Comparison of ENCODE assay signal across 17 cellular contexts in the genomic region with DNA sequence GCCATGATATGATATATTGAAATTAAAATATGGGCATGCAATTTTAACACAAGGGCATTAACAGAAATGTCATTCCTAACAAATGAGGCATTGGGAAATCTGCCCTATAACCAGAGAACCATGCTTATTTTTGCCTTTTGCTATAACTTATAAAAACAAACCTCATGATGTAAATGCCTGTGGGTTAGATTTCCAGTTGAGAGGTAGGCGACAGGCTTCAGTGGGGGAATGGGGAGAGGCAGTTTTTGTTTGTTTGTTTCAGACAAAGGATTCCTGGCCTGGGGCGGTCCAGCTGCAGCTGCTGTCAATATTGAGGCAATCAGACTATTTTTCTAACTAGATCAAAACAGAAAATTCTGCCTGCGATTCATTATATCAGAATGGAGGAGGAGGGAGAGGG.
DNase-seq lines count a peak whose midpoint lies in the region; ATAC-seq and TF ChIP-seq lines count a peak whose summit lies in the region.
"Had no signal": no experiment of that assay in that cellular context is flagged by ENCODE, and none has a peak within 500 bp of the region (broad histone marks: within the 10 kb centered on the region; RNA-seq: fewer than 3 reads in every experiment).

No MANE protein-coding gene starts in this region.

- 0 out of 2 replicates have a peak overlapping the region, but pooled peaks have one; percentile 28 for H3K4me2 ChIP-seq in SK-N-SH

- POLR2A ChIA-PET in SK-N-SH (lab: Yijun Ruan, JAX) = no interaction called here

- H3K27me3 ChIP-seq in SK-N-SH (ENCODE audit: insufficient read depth) = no peaks in the 10 kb centered on the region
- H3K27me3 ChIP-seq: esophagus muscularis mucosa, tibial artery had no signal

- H3K79me2 ChIP-seq in SK-N-SH (ENCODE audit: insufficient read depth) = no peaks in the 10 kb centered on the region
- H3K79me2 ChIP-seq: parathyroid adenoma had no signal

- H3K4me3 Mint-ChIP-seq in progenitor cell of endocrine pancreas (ENCODE audit: low read depth) = no peak overlapping the region

- H3K36me3 Mint-ChIP-seq in progenitor cell of endocrine pancreas (ENCODE audit: insufficient read depth) = no peaks in the 10 kb centered on the region
- H3K36me3 Mint-ChIP-seq in activated naive CD4-positive, alpha-beta T cell treated with anti-CD3 and anti-CD28 coated beads, Interleukin-2, amount 50 U/mL, for 72 hours = peaks cover 0 to 6% of the 10 kb centered on the region in 2 donors

- no peak overlapping the region for H3K27ac ChIP-seq in SK-N-SH (ENCODE audit: low read depth in 2 of 2, low read length in 1 of 2)
- H3K27ac ChIP-seq: esophagus muscularis mucosa, parathyroid adenoma, tibial artery had no signal

- H3K27me3 Mint-ChIP-seq in progenitor cell of endocrine pancreas = no peaks in the 10 kb centered on the region

- no peak for TF ChIP-seq RAD21 in SK-N-SH (IDR thresholded peaks at IDR 0.05; ENCODE audit: low read length)

- no peaks in the 10 kb centered on the region for H3K9me3 ChIP-seq in SK-N-SH
- H3K9me3 ChIP-seq: esophagus muscularis mucosa, tibial artery had no signal

- H3K36me3 ChIP-seq in SK-N-SH (replicated peaks in 1 of 2; ENCODE audit: control insufficient read depth in 1 of 2, insufficient read depth in 2 of 2, low read length in 1 of 2) = no peaks in the 10 kb centered on the region
- H3K36me3 ChIP-seq: esophagus muscularis mucosa, tibial artery had no signal

- 74% methylated on average over 3 of the region's 3 CpGs for WGBS in SK-N-SH (ENCODE audit: low lambda C conversion rate)

- peaks cover 54% of the 10 kb centered on the region for H3K4me1 Mint-ChIP-seq in progenitor cell of endocrine pancreas (ENCODE audit: low read depth)

- no peak overlapping the region; a peak in 1 of 4 replicates for H3K4me3 ChIP-seq in SK-N-SH (ENCODE audit: low read depth in 2 of 2, low read length in 1 of 2)
- no peak overlapping the region for H3K4me3 ChIP-seq in choroid plexus epithelial cell (ENCODE audit: low read depth, low read length)
- H3K4me3 ChIP-seq: esophagus muscularis mucosa, tibial artery had no signal

- no peak overlapping the region for H2AFZ ChIP-seq in SK-N-SH (ENCODE audit: low read depth)
- H2AFZ ChIP-seq: parathyroid adenoma had no signal

- DNase-seq in SK-N-SH (no peak), NCI-H748 (lab: John Stamatoyannopoulos, UW; ENCODE audit: unreplicated experiment) (peak; percentile 67), choroid plexus epithelial cell (ENCODE audit: low read depth) (peak; percentile 64), progenitor cell of endocrine pancreas (ENCODE audit: low spot score, unreplicated experiment) (no peak)
- DNase-seq in activated naive CD4-positive, alpha-beta T cell treated with anti-CD3 and anti-CD28 coated beads, Interleukin-2, amount 50 U/mL, for 72 hours (ENCODE audit: low spot score in 2 of 2) = no peak
- DNase-seq: activated naive CD4-positive, alpha-beta T cell treated with Interleukin-2 at 50 U/mL for 16 hours; DMS153; NCI-H1092; NCI-H510A treated with DMSO at 0.1 percent for 48 hours; stimulated activated CD4-positive, alpha-beta T cell treated with anti-CD3 and anti-CD28 coated beads, Interleukin-15, amount 100 ng/mL, for 24 hours; tibial artery had no signal

- H3F3A ChIP-seq in SK-N-SH (replicated peaks; ENCODE audit: insufficient read depth) = peaks cover 8% of the 10 kb centered on the region

- TF ChIP-seq EP300 in SK-N-SH (IDR thresholded peaks at IDR 0.05; ENCODE audit: borderline replicate concordance in 1 of 2, low read depth in 1 of 2, low read length in 1 of 2) = no peak

- H3K9me3 Mint-ChIP-seq in progenitor cell of endocrine pancreas (ENCODE audit: low read depth) = no peaks in the 10 kb centered on the region
- peaks cover 0 to 5% of the 10 kb centered on the region in 2 donors for H3K9me3 Mint-ChIP-seq in activated naive CD4-positive, alpha-beta T cell treated with anti-CD3 and anti-CD28 coated beads, Interleukin-2, amount 50 U/mL, for 72 hours

- ATAC-seq in SK-N-SH treated with all-trans-retinoic acid at 6 μM for 48 hours (no peak), GM18870 (IDR thresholded peaks at IDR 0.05; ENCODE audit: unreplicated experiment) (no peak), GM18858 (IDR thresholded peaks at IDR 0.05; ENCODE audit: unreplicated experiment) (no peak)
- ATAC-seq in activated naive CD4-positive, alpha-beta T cell treated with anti-CD3 and anti-CD28 coated beads, Interleukin-2, amount 50 U/mL, for 72 hours = no peak
- ATAC-seq: Right ventricle myocardium inferior had no signal

- TF ChIP-seq CTCF in SK-N-SH (IDR thresholded peaks at IDR 0.05) = no peak
- no peak for TF ChIP-seq CTCF in choroid plexus epithelial cell (conservative IDR thresholded peaks at IDR 0.05; ENCODE audit: low read depth, low read length)
- no peak for TF ChIP-seq CTCF in progenitor cell of endocrine pancreas (IDR thresholded peaks at IDR 0.05; ENCODE audit: unreplicated experiment)

- H3K9ac ChIP-seq in SK-N-SH = no peak overlapping the region
- H3K9ac ChIP-seq: parathyroid adenoma had no signal

- CTCF ChIA-PET in SK-N-SH (lab: Yijun Ruan, JAX) = no interaction called here

- no peaks in the 10 kb centered on the region for H4K20me1 ChIP-seq in SK-N-SH (ENCODE audit: insufficient read depth)

- H3K9me2 ChIP-seq in SK-N-SH = no peaks in the 10 kb centered on the region

- peak overlapping the region; percentile 67 for H3K27ac Mint-ChIP-seq in progenitor cell of endocrine pancreas
- H3K27ac Mint-ChIP-seq in activated naive CD4-positive, alpha-beta T cell treated with anti-CD3 and anti-CD28 coated beads, Interleukin-2, amount 50 U/mL, for 72 hours = no peak overlapping the region

- peaks cover 0 to 4% of the 10 kb centered on the region in 2 experiments; a peak in 3 of 4 replicates for H3K4me1 ChIP-seq in SK-N-SH (ENCODE audit: control insufficient read depth in 1 of 2, insufficient read depth in 2 of 2, low read depth in 1 of 2, low read length in 1 of 2)
- H3K4me1 ChIP-seq: parathyroid adenoma had no signal

TF ChIP-seq in SK-N-SH, 30 proteins besides CTCF, POLR2A, EP300 and RAD21 (continues in another document):
- no peak for TF ChIP-seq ELF1 (IDR thresholded peaks at IDR 0.05)
- TF ChIP-seq, protein P1, sequence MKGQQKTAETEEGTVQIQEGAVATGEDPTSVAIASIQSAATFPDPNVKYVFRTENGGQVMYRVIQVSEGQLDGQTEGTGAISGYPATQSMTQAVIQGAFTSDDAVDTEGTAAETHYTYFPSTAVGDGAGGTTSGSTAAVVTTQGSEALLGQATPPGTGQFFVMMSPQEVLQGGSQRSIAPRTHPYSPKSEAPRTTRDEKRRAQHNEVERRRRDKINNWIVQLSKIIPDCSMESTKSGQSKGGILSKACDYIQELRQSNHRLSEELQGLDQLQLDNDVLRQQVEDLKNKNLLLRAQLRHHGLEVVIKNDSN (IDR thresholded peaks at IDR 0.05; ENCODE audit: borderline replicate concordance, low read depth) = no peak
- TF ChIP-seq, protein P2, sequence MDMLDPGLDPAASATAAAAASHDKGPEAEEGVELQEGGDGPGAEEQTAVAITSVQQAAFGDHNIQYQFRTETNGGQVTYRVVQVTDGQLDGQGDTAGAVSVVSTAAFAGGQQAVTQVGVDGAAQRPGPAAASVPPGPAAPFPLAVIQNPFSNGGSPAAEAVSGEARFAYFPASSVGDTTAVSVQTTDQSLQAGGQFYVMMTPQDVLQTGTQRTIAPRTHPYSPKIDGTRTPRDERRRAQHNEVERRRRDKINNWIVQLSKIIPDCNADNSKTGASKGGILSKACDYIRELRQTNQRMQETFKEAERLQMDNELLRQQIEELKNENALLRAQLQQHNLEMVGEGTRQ (IDR thresholded peaks at IDR 0.05; ENCODE audit: borderline replicate concordance, low read depth, low read length) = no peak
- TF ChIP-seq, protein P3, sequence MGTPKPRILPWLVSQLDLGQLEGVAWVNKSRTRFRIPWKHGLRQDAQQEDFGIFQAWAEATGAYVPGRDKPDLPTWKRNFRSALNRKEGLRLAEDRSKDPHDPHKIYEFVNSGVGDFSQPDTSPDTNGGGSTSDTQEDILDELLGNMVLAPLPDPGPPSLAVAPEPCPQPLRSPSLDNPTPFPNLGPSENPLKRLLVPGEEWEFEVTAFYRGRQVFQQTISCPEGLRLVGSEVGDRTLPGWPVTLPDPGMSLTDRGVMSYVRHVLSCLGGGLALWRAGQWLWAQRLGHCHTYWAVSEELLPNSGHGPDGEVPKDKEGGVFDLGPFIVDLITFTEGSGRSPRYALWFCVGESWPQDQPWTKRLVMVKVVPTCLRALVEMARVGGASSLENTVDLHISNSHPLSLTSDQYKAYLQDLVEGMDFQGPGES (IDR thresholded peaks at IDR 0.05; ENCODE audit: low read depth, low read length) = no peak

TF ChIP-seq in SK-N-SH treated with all-trans-retinoic acid at 6 μM for 48 hours, 23 proteins besides CTCF, POLR2A, EP300 and RAD21 (continues in another document):
- TF ChIP-seq, protein P4, sequence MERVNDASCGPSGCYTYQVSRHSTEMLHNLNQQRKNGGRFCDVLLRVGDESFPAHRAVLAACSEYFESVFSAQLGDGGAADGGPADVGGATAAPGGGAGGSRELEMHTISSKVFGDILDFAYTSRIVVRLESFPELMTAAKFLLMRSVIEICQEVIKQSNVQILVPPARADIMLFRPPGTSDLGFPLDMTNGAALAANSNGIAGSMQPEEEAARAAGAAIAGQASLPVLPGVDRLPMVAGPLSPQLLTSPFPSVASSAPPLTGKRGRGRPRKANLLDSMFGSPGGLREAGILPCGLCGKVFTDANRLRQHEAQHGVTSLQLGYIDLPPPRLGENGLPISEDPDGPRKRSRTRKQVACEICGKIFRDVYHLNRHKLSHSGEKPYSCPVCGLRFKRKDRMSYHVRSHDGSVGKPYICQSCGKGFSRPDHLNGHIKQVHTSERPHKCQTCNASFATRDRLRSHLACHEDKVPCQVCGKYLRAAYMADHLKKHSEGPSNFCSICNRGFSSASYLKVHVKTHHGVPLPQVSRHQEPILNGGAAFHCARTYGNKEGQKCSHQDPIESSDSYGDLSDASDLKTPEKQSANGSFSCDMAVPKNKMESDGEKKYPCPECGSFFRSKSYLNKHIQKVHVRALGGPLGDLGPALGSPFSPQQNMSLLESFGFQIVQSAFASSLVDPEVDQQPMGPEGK (CRISPR knock-in tag; IDR thresholded peaks at IDR 0.05; ENCODE audit: borderline replicate concordance) = no peak
- no peak for TF ChIP-seq GLIS3 (CRISPR knock-in tag; IDR thresholded peaks at IDR 0.05)
- TF ChIP-seq ARNTL (CRISPR knock-in tag; IDR thresholded peaks at IDR 0.05; ENCODE audit: borderline replicate concordance, low read depth) = no peak
- no peak for TF ChIP-seq ZNF565 (CRISPR knock-in tag; conservative IDR thresholded peaks at IDR 0.05; ENCODE audit: low read depth)
- no peak for TF ChIP-seq RARB (CRISPR knock-in tag; IDR thresholded peaks at IDR 0.05)

Comparison
In these comparisons a context has a peak if more than half of its experiments do, and no peak if none do; other contexts are left out.
1. DNase-seq: peak in NCI-H748 (single experiment) and choroid plexus epithelial cell (single experiment); none in SK-N-SH (single experiment), progenitor cell of endocrine pancreas (single experiment) and activated naive CD4-positive, alpha-beta T cell treated with anti-CD3 and anti-CD28 coated beads, Interleukin-2, amount 50 U/mL, for 72 hours (0 of 2).